Comparison of ENCODE assay signal across 19 cellular contexts in genomic region chr2:19367346-19367745, GRCh38. TPM values are rescaled to one million over a fixed set of nuclear protein-coding genes. Genes with fewer than 3 reads are reported as not detected.
"Had no signal": no experiment of that assay in that cellular context is flagged by ENCODE, and none has a peak within 500 bp of the region (broad histone marks: within the 10 kb centered on the region; RNA-seq: fewer than 3 reads in every experiment).

No MANE protein-coding gene starts in this region.

- H3K36me3 ChIP-seq: ascending aorta, left ventricle myocardium inferior, tibial artery had no signal

- H3K27ac ChIP-seq: left ventricle myocardium inferior, tibial artery had no signal

- ATAC-seq: activated CD8-positive, alpha-beta T cell treated with anti-CD3 and anti-CD28 coated beads, Interleukin-2, amount 10 ng/mL, durations not matched to agents 7 days and 5 days; stimulated activated naive CD8-positive, alpha-beta T cell treated with anti-CD3 and anti-CD28 coated beads, Interleukin-15, Interleukin-2, amounts not matched to agents 100 U/mL and 50 U/mL, for 24 hours had no signal

- DNase-seq: activated CD4-positive, alpha-beta T cell treated with anti-CD3 and anti-CD28 coated beads, Interleukin-2, amount 10 ng/mL, durations not matched to agents 7 days and 5 days; activated CD4-positive, CD25-positive, alpha-beta regulatory T cell; activated CD8-positive, alpha-beta T cell treated with anti-CD3 and anti-CD28 coated beads, Interleukin-2, amount 10 ng/mL, durations not matched to agents 7 days and 5 days; activated effector memory CD4-positive, alpha-beta T cell treated with Interleukin-2 at 50 U/mL for 16 hours; activated naive CD4-positive, alpha-beta T cell treated with anti-CD3 and anti-CD28 coated beads, Interleukin-2, amount 10 ng/mL, durations not matched to agents 7 days and 5 days; activated T-cell treated with anti-CD3 and anti-CD28 coated beads, Interleukin-2, amount 50 U/mL, for 24 hours; cortex of kidney; erythroblast; immature natural killer cell; kidney glomerular epithelial cell; left ventricle myocardium inferior; mammary epithelial cell; occipital lobe; stimulated activated naive CD8-positive, alpha-beta T cell treated with anti-CD3 and anti-CD28 coated beads, Interleukin-15, Interleukin-2, amounts not matched to agents 100 U/mL and 50 U/mL, for 24 hours; substantia nigra; T-helper 9 cell had no signal

- H3K4me3 ChIP-seq: ascending aorta, left ventricle myocardium inferior, tibial artery had no signal

- H3K9me3 ChIP-seq: ascending aorta, left ventricle myocardium inferior, tibial artery had no signal

- H3K27me3 ChIP-seq: ascending aorta, tibial artery had no signal

RNA-seq across cellular contexts. Expression of gene OSR1, which starts 8.9 kb away (rescaled TPM):
- total RNA-seq: activated CD4-positive, alpha-beta T cell treated with anti-CD3 and anti-CD28 coated beads, Interleukin-2, amount 10 ng/mL, durations not matched to agents 7 days and 5 days; activated CD8-positive, alpha-beta T cell treated with anti-CD3 and anti-CD28 coated beads, Interleukin-2, amount 10 ng/mL, durations not matched to agents 7 days and 5 days had no signal
- polyA plus RNA-seq: immature natural killer cell, neural cell had no signal
